Comparison of ENCODE assay signal across 21 cellular contexts in the genomic region with DNA sequence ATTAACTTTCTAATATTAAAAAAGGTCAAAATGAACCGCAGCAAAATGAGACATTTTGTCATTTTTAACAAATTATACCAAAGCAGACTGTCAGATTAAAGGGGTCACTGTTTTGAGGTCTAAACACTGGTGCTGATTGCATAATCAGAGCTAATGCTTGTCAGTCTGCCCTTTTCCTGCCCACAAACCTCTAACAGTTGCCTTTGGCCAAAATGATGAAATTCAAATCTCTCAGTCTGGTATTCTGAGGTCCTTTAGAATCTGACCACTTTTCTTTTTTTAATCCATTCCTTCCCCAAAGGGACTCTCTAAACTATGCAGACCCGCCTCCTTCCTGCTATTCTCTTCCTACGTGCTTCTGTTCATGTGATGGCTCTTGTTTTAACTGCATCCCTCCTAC.
DNase-seq lines count a peak whose midpoint lies in the region; ATAC-seq, FAIRE-seq and TF ChIP-seq lines count a peak whose summit lies in the region.
"Had no signal": no experiment of that assay in that cellular context is flagged by ENCODE, and none has a peak within 500 bp of the region (broad histone marks: within the 10 kb centered on the region; RNA-seq: fewer than 3 reads in every experiment).

No MANE protein-coding gene starts in this region.

- in situ Hi-C loops in KBM-7 (cut with MboI; ENCODE audit: low pct_unique_long_range_greater_than_20kb, low sequenced_read_pairs) = no loop called here

- peaks cover 1% of the 10 kb centered on the region for H3K27me3 Mint-ChIP-seq in astrocyte (ENCODE audit: low read depth, unreplicated experiment)

- FAIRE-seq in astrocyte (lab: Jason Lieb, UNC) = no peak
- FAIRE-seq: pancreas had no signal

- peak; percentile 15 for DNase-seq in BJ (ENCODE audit: low read depth)
- peak; percentile 35 for DNase-seq in KBM-7
- peak; percentile 72 for DNase-seq in astrocyte (ENCODE audit: low read depth)
- peak; percentile 85 for DNase-seq in foreskin melanocyte
- no peak for DNase-seq in RPMI8226
- no peak for DNase-seq in GM10248 (ENCODE audit: extremely low spot score)
- DNase-seq: activated CD8-positive, alpha-beta memory T cell treated with anti-CD3 and anti-CD28 coated beads for 24 hours; activated gamma-delta T cell; DND-41; H9; head of caudate nucleus; kidney glomerular epithelial cell; mucosa of descending colon; NCI-H1930; NCI-H748 treated with DMSO at 0.1 percent for 48 hours; pancreas had no signal

- no peak overlapping the region for H3K4me3 Mint-ChIP-seq in astrocyte (ENCODE audit: unreplicated experiment)
- H3K4me3 Mint-ChIP-seq: B cell, H9 had no signal

- H3K4me2 ChIP-seq in astrocyte (ENCODE audit: low read length) = no peak overlapping the region
- H3K4me2 ChIP-seq: KMS-11 had no signal

- H3K27me3 ChIP-seq in BJ (ENCODE audit: control insufficient read depth, insufficient read depth, low read length) = no peaks in the 10 kb centered on the region
- no peaks in the 10 kb centered on the region for H3K27me3 ChIP-seq in astrocyte (ENCODE audit: insufficient read depth, low read length)
- H3K27me3 ChIP-seq: pancreas had no signal

- H3K27ac Mint-ChIP-seq in astrocyte (ENCODE audit: unreplicated experiment) = no peak overlapping the region
- H3K27ac Mint-ChIP-seq: B cell had no signal

- no peak overlapping the region for H3K9ac ChIP-seq in astrocyte (ENCODE audit: low read length)
- H3K9ac ChIP-seq: KMS-11 had no signal

- H3K4me1 ChIP-seq in astrocyte (ENCODE audit: insufficient read depth, low read length) = no peaks in the 10 kb centered on the region
- H3K4me1 ChIP-seq: pancreas, SJCRH30 had no signal

- CTCF ChIA-PET in BJ (lab: Yijun Ruan, JAX) (interaction anchor here (1.2 kb wide), 1 partner anchor 18 kb away, joined by 3 read pairs; no protein-coding TSS in a partner anchor), GM10248 (lab: Yijun Ruan, JAX) (interaction anchor here (1.1 to 1.4 kb wide), 2 partner anchors 16 to 26 kb away, joined by 3 to 4 read pairs; no protein-coding TSS in a partner anchor)

- no peak overlapping the region for H3K4me3 ChIP-seq in BJ (ENCODE audit: low read depth, low read length)
- H3K4me3 ChIP-seq in astrocyte (ENCODE audit: insufficient read depth, low read depth, low read length) = no peak overlapping the region
- H3K4me3 ChIP-seq: mucosa of descending colon, pancreas, SJCRH30 had no signal

- H2AFZ ChIP-seq in astrocyte (ENCODE audit: low read depth, low read length) = no peak overlapping the region

- no peaks in the 10 kb centered on the region for H4K20me1 ChIP-seq in astrocyte (ENCODE audit: insufficient read depth, low read length)

- H3K79me2 ChIP-seq in astrocyte (ENCODE audit: insufficient read depth, low read length) = no peaks in the 10 kb centered on the region

- H3K9me3 ChIP-seq in astrocyte (ENCODE audit: insufficient read depth, low read depth, low read length) = no peaks in the 10 kb centered on the region
- H3K9me3 ChIP-seq: mucosa of descending colon, pancreas, SJCRH30 had no signal

- peaks cover 19% of the 10 kb centered on the region for H3K4me1 Mint-ChIP-seq in astrocyte (ENCODE audit: low read depth, unreplicated experiment)
- H3K4me1 Mint-ChIP-seq: B cell had no signal

- H3K27ac ChIP-seq in astrocyte (ENCODE audit: low read depth, low read length) = no peak overlapping the region
- H3K27ac ChIP-seq: KMS-11, pancreas, SJCRH30 had no signal

- POLR2A ChIA-PET in BJ (lab: Charles Lee) = no interaction called here
- POLR2A ChIA-PET in GM10248 (lab: Yijun Ruan, JAX) = no interaction called here

- no peaks in the 10 kb centered on the region for H3K36me3 Mint-ChIP-seq in astrocyte (ENCODE audit: low read depth, unreplicated experiment)

- TF ChIP-seq CTCF in BJ (IDR thresholded peaks at IDR 0.05; ENCODE audit: insufficient read depth, low read depth, low read length) = no peak
- no peak for TF ChIP-seq CTCF in astrocyte (IDR thresholded peaks at IDR 0.05; ENCODE audit: insufficient read depth, low read depth, low read length)
- TF ChIP-seq CTCF in GM10248 (IDR thresholded peaks at IDR 0.05; ENCODE audit: control extremely low read depth, extremely low read depth, low read depth, missing control alignments) = no peak

- H3K9me3 Mint-ChIP-seq in astrocyte (ENCODE audit: unreplicated experiment) = no peaks in the 10 kb centered on the region
- H3K9me3 Mint-ChIP-seq: H9 had no signal

- ATAC-seq in GM21528 (IDR thresholded peaks at IDR 0.05; ENCODE audit: low FRiP score, unreplicated experiment) (no peak), GM18498 (IDR thresholded peaks at IDR 0.05; ENCODE audit: unreplicated experiment) (no peak)
- ATAC-seq: mucosa of descending colon had no signal

- H3K36me3 ChIP-seq in BJ (ENCODE audit: control insufficient read depth, insufficient read depth, low read length) (no peaks in the 10 kb centered on the region), astrocyte (ENCODE audit: insufficient read depth, low read length) (no peaks in the 10 kb centered on the region)
- H3K36me3 ChIP-seq: pancreas, SJCRH30 had no signal

Comparison
In these comparisons a context has a peak if more than half of its experiments do, and no peak if none do; other contexts are left out.
1. DNase-seq: peak in BJ (single experiment), KBM-7 (single experiment), astrocyte (single experiment) and foreskin melanocyte (single experiment); none in RPMI8226 (single experiment) and GM10248 (single experiment).